Comparison of ENCODE assay signal across 24 cellular contexts in genomic region chr6:38696345-38696744, GRCh38. TPM values are rescaled to one million over a fixed set of nuclear protein-coding genes. Genes with fewer than 3 reads are reported as not detected.
"Had no signal": no experiment of that assay in that cellular context is flagged by ENCODE, and none has a peak within 500 bp of the region (broad histone marks: within the 10 kb centered on the region; RNA-seq: fewer than 3 reads in every experiment).

No MANE protein-coding gene starts in this region.

- H3K27ac ChIP-seq: brain microvascular endothelial cell, left ventricle myocardium inferior, pancreas, prostate gland, skin epidermis, testis, transverse colon had no signal

- H3K27ac Mint-ChIP-seq: activated CD4-positive, alpha-beta T cell treated with anti-CD3 and anti-CD28 coated beads, Interleukin-2, amount 10 ng/mL, durations not matched to agents 7 days and 5 days; activated CD8-positive, alpha-beta T cell treated with anti-CD3 and anti-CD28 coated beads, Interleukin-2, amount 10 ng/mL, durations not matched to agents 7 days and 5 days had no signal

- H3K4me3 ChIP-seq: left ventricle myocardium inferior, lung, pancreas, prostate gland, skin epidermis, testis, transverse colon had no signal

- H3K4me3 Mint-ChIP-seq: activated CD4-positive, alpha-beta T cell treated with anti-CD3 and anti-CD28 coated beads, Interleukin-2, amount 10 ng/mL, durations not matched to agents 7 days and 5 days; activated CD8-positive, alpha-beta memory T cell treated with anti-CD3 and anti-CD28 coated beads, Interleukin-2, amount 10 ng/mL, durations not matched to agents 7 days and 5 days; activated CD8-positive, alpha-beta T cell treated with anti-CD3 and anti-CD28 coated beads, Interleukin-2, amount 10 ng/mL, durations not matched to agents 7 days and 5 days; activated naive CD4-positive, alpha-beta T cell treated with anti-CD3 and anti-CD28 coated beads for 36 hours had no signal

- H3K9me3 ChIP-seq: pancreas, prostate gland, testis, transverse colon had no signal

- H3K4me1 ChIP-seq: pancreas, prostate gland, testis had no signal

- H3K27me3 Mint-ChIP-seq: activated CD4-positive, alpha-beta T cell treated with anti-CD3 and anti-CD28 coated beads, Interleukin-2, amount 10 ng/mL, durations not matched to agents 7 days and 5 days; activated CD8-positive, alpha-beta memory T cell treated with anti-CD3 and anti-CD28 coated beads, Interleukin-2, amount 10 ng/mL, durations not matched to agents 7 days and 5 days had no signal

- H3K36me3 ChIP-seq: brain microvascular endothelial cell, pancreas, prostate gland, transverse colon had no signal

- FAIRE-seq: astrocyte, endothelial cell of umbilical vein, pancreas had no signal

- ATAC-seq: activated CD4-positive, CD25-positive, alpha-beta regulatory T cell treated with anti-CD3 and anti-CD28 coated beads, Interleukin-2, amount 50 U/mL, for 24 hours; activated CD8-positive, alpha-beta memory T cell treated with anti-CD3 and anti-CD28 coated beads, Interleukin-2, amount 10 ng/mL, durations not matched to agents 7 days and 5 days; activated CD8-positive, alpha-beta T cell treated with anti-CD3 and anti-CD28 coated beads, Interleukin-2, amount 10 ng/mL, durations not matched to agents 7 days and 5 days; pancreas; sciatic nerve had no signal

- DNase-seq: activated CD4-positive, alpha-beta T cell treated with anti-CD3 and anti-CD28 coated beads, Interleukin-2, amount 10 ng/mL, durations not matched to agents 7 days and 5 days; activated CD8-positive, alpha-beta memory T cell treated with anti-CD3 and anti-CD28 coated beads, Interleukin-2, amount 10 ng/mL, durations not matched to agents 7 days and 5 days; activated CD8-positive, alpha-beta T cell treated with anti-CD3 and anti-CD28 coated beads, Interleukin-2, amount 10 ng/mL, durations not matched to agents 7 days and 5 days; activated effector memory CD4-positive, alpha-beta T cell treated with anti-CD3 and anti-CD28 coated beads, Interleukin-2, amount 50 U/mL, for 16 hours; activated naive CD4-positive, alpha-beta T cell treated with anti-CD3 and anti-CD28 coated beads for 36 hours; amniotic stem cell; brain microvascular endothelial cell; head of caudate nucleus; left ventricle myocardium inferior; pancreas; retina; stimulated activated CD4-positive, alpha-beta T cell treated with anti-CD3 and anti-CD28 coated beads, Interleukin-4, amount 100 ng/mL, for 24 hours; stimulated activated naive CD4-positive, alpha-beta T cell; testis; transverse colon had no signal

RNA-seq across cellular contexts. Expression of gene DNAH8, which starts 18.8 kb away (rescaled TPM):
- total RNA-seq: activated CD8-positive, alpha-beta T cell treated with anti-CD3 and anti-CD28 coated beads, Interleukin-2, amount 10 ng/mL, durations not matched to agents 7 days and 5 days; astrocyte; mesenteric fat pad; pancreas had no signal
- polyA plus RNA-seq: fibroblast of lung, pancreas had no signal
